ENCODE assay signal across 13 cellular contexts in the genomic region with DNA sequence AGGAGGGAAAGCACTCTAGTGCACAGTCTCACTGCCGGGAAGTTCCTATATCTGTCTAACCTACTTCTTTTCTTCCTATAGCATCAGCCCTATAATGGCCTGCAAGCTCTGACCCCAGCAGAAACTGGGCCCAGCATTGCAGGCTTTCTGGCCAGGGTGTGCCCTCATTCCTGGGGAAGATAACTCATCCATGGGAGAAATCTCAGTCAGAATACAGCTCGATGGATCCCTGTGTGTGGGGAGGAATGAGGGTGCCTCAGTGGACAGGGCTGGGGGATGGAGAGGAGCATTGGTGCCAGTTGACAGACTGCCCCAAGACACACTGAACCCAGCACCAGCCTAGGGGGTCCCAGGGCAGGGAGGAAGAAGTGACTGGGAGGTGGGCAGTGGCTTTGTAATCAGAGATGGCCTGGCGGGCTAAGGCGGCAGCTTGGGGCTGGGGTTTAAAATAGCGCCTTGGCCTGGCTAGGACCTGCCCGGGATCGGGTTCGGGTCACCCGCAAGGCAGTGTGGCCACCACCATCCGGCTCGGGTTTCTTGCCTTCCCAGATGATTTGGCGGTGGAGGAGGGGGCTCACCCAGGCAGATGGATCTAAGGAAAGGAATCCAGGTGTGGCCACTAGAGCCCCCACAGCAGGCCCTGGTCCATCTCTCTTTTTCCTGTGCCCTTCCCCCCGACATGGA. TPM values are rescaled to one million over a fixed set of nuclear protein-coding genes. Genes with fewer than 3 reads are reported as not detected.
A peak's percentile ranks its signal among the peaks of the same experiment; 100 is the strongest.
DNase-seq lines count a peak whose midpoint lies in the region; ATAC-seq and TF ChIP-seq lines count a peak whose summit lies in the region.
"Had no signal": no experiment of that assay in that cellular context is flagged by ENCODE, and none has a peak within 500 bp of the region (broad histone marks: within the 10 kb centered on the region; RNA-seq: fewer than 3 reads in every experiment).

No MANE protein-coding gene starts in this region.

- peaks cover 39% of the 10 kb centered on the region for H3F3A ChIP-seq in GM23338 (replicated peaks; ENCODE audit: low read depth)

- ATAC-seq in GM23338 (peak; percentile 2; the same call in 2 of the 3 replicates), right lobe of liver (no peak)

- H3K27ac Mint-ChIP-seq in GM23338, result no peak overlapping the region
- no peak overlapping the region for H3K27ac Mint-ChIP-seq in activated CD4-positive, alpha-beta T cell treated with anti-CD3 and anti-CD28 coated beads, Interleukin-2, amount 10 ng/mL, durations not matched to agents 24 days and 14 days
- H3K27ac Mint-ChIP-seq: activated naive CD8-positive, alpha-beta T cell treated with anti-CD3 and anti-CD28 coated beads, Interleukin-2, amount 10 ng/mL, durations not matched to agents 7 days and 5 days; T-helper 1 cell treated with Interleukin-12 subunit alpha and Interleukin-12 subunit beta and Interleukin-4 antibody, amounts not matched to agents 30 μg/mL and 1 μg/mL, for 36 hours had no signal

- peaks cover 86% of the 10 kb centered on the region for H3K4me1 Mint-ChIP-seq in GM23338
- H3K4me1 Mint-ChIP-seq in activated CD4-positive, alpha-beta T cell treated with anti-CD3 and anti-CD28 coated beads, Interleukin-2, amount 10 ng/mL, durations not matched to agents 24 days and 14 days, result peaks cover 19% of the 10 kb centered on the region

- peaks cover 4% of the 10 kb centered on the region; the same call in 2 of the 3 replicates for H3K36me3 Mint-ChIP-seq in GM23338 (ENCODE audit: low read depth)
- peaks cover 12% of the 10 kb centered on the region for H3K36me3 Mint-ChIP-seq in activated CD4-positive, alpha-beta T cell treated with anti-CD3 and anti-CD28 coated beads, Interleukin-2, amount 10 ng/mL, durations not matched to agents 24 days and 14 days (ENCODE audit: low read depth)
- H3K36me3 Mint-ChIP-seq: CD4-positive, alpha-beta memory T cell had no signal

- peaks cover 25% of the 10 kb centered on the region for H3K27me3 ChIP-seq in GM23338 (ENCODE audit: insufficient read depth)
- no peaks in the 10 kb centered on the region for H3K27me3 ChIP-seq in right lobe of liver

- H3K9me3 Mint-ChIP-seq in GM23338, result no peaks in the 10 kb centered on the region
- no peaks in the 10 kb centered on the region for H3K9me3 Mint-ChIP-seq in activated CD4-positive, alpha-beta T cell treated with anti-CD3 and anti-CD28 coated beads, Interleukin-2, amount 10 ng/mL, durations not matched to agents 24 days and 14 days
- H3K9me3 Mint-ChIP-seq: activated naive CD8-positive, alpha-beta T cell treated with anti-CD3 and anti-CD28 coated beads, Interleukin-2, amount 10 ng/mL, durations not matched to agents 7 days and 5 days; CD4-positive, alpha-beta memory T cell; T-helper 1 cell treated with Interleukin-12 subunit alpha and Interleukin-12 subunit beta and Interleukin-4 antibody, amounts not matched to agents 30 μg/mL and 1 μg/mL, for 36 hours had no signal

- peak overlapping the region; percentile 57 for H3K4me2 ChIP-seq in GM23338

- no peaks in the 10 kb centered on the region for H3K9me3 ChIP-seq in right lobe of liver

- no peak overlapping the region for H2AFZ ChIP-seq in GM23338

- TF ChIP-seq POLR2A in Raji (IDR thresholded peaks at IDR 0.05; ENCODE audit: insufficient read depth, low read depth, low read length) (0 out of 2 replicates have a peak, but pooled peaks have one; percentile 3), right lobe of liver (IDR thresholded peaks at IDR 0.05) (no peak)

- H3K79me2 ChIP-seq in GM23338 (replicated peaks; ENCODE audit: insufficient read depth), result no peaks in the 10 kb centered on the region; the same call in 1 of the 2 replicates

- H3K36me3 ChIP-seq in GM23338 (ENCODE audit: insufficient read depth), result no peaks in the 10 kb centered on the region
- H3K36me3 ChIP-seq in right lobe of liver, result no peaks in the 10 kb centered on the region

- POLR2A ChIA-PET in HEK293T (lab: Yijun Ruan, JAX), result no interaction called here

- H4K20me1 ChIP-seq in GM23338 (replicated peaks; ENCODE audit: insufficient read depth), result 0 out of 2 replicates have a peak, but pooled peaks cover 3% of the 10 kb centered on the region

- H3K4me3 Mint-ChIP-seq in GM23338, result no peak overlapping the region
- H3K4me3 Mint-ChIP-seq in activated CD4-positive, alpha-beta T cell treated with anti-CD3 and anti-CD28 coated beads, Interleukin-2, amount 10 ng/mL, durations not matched to agents 24 days and 14 days, result no peak overlapping the region
- H3K4me3 Mint-ChIP-seq: activated naive CD8-positive, alpha-beta T cell treated with anti-CD3 and anti-CD28 coated beads, Interleukin-2, amount 10 ng/mL, durations not matched to agents 7 days and 5 days; CD4-positive, alpha-beta memory T cell; T-helper 1 cell treated with Interleukin-12 subunit alpha and Interleukin-12 subunit beta and Interleukin-4 antibody, amounts not matched to agents 30 μg/mL and 1 μg/mL, for 36 hours had no signal

- no peaks in the 10 kb centered on the region for H3K9me2 ChIP-seq in GM23338 (ENCODE audit: insufficient read depth)

- no peak for TF ChIP-seq CTCF in GM23338 (conservative IDR thresholded peaks at IDR 0.05; ENCODE audit: low read depth in 2 of 2)
- no peak for TF ChIP-seq CTCF in right lobe of liver (IDR thresholded peaks at IDR 0.05)

- peak overlapping the region; percentile 26; the same call in 1 of the 2 replicates for H3K4me3 ChIP-seq in GM23338
- no peak overlapping the region for H3K4me3 ChIP-seq in right lobe of liver
- H3K4me3 ChIP-seq: coronary artery had no signal

- 86% methylated on average over 1 of the region's 13 CpGs for WGBS in right lobe of liver (ENCODE audit: insufficient coverage, low coverage, low lambda C conversion rate, missing lambda C conversion rate)

- DNase-seq in GM23338 (ENCODE audit: low spot score), result peak; percentile 53
- DNase-seq in right lobe of liver, result peak in 2 of 3 donors; percentile 16 to 40
- peak; percentile 19 for DNase-seq in stimulated activated CD8-positive, alpha-beta memory T cell treated with anti-CD3 and anti-CD28 coated beads, Interleukin-4, amount 100 ng/mL, for 48 hours
- no peak for DNase-seq in activated CD4-positive, CD25-positive, alpha-beta regulatory T cell (lab: John Stamatoyannopoulos, UW)
- DNase-seq in activated CD4-positive, alpha-beta T cell treated with anti-CD3 and anti-CD28 coated beads, Interleukin-2, amount 10 ng/mL, durations not matched to agents 24 days and 14 days, result no peak
- no peak for DNase-seq in HEK293T (ENCODE audit: extremely low spot score)
- DNase-seq: activated CD4-positive, alpha-beta T cell treated with anti-CD3 and anti-CD28 coated beads, Interleukin-2, amount 50 U/mL, for 48 hours; activated naive CD8-positive, alpha-beta T cell treated with anti-CD3 and anti-CD28 coated beads, Interleukin-2, amount 10 ng/mL, durations not matched to agents 7 days and 5 days; CD4-positive, alpha-beta memory T cell; MM.1S had no signal

- H3K27me3 Mint-ChIP-seq in GM23338 (ENCODE audit: insufficient read depth, low read depth, poor library complexity), result peaks cover 52% of the 10 kb centered on the region
- H3K27me3 Mint-ChIP-seq in activated CD4-positive, alpha-beta T cell treated with anti-CD3 and anti-CD28 coated beads, Interleukin-2, amount 10 ng/mL, durations not matched to agents 24 days and 14 days, result peaks cover 5% of the 10 kb centered on the region

- CTCF ChIA-PET in HEK293T (lab: Yijun Ruan, JAX), result no interaction called here

- 0 out of 2 replicates have a peak overlapping the region, but pooled peaks have one; percentile 59 for H3K27ac ChIP-seq in GM23338 (ENCODE audit: low read depth)
- no peak overlapping the region for H3K27ac ChIP-seq in right lobe of liver
- H3K27ac ChIP-seq: coronary artery had no signal

- H3K4me1 ChIP-seq in GM23338 (ENCODE audit: insufficient read depth), result peaks cover 78% of the 10 kb centered on the region
- peaks cover 8 to 72% (median 47%) of the 10 kb centered on the region in 4 donors for H3K4me1 ChIP-seq in right lobe of liver

- intact Hi-C loops in right lobe of liver (cut with DNase I), result loop anchor here in 1 of 2 donors (5.0 kb wide), 1 partner anchor 47 kb away; no protein-coding TSS in a partner anchor
- intact Hi-C loops in activated CD4-positive, alpha-beta T cell treated with anti-CD3 and anti-CD28 coated beads, Interleukin-2, amount 10 ng/mL, durations not matched to agents 24 days and 14 days (cut with micrococcal nuclease), result no loop called here

TF ChIP-seq in GM23338, 12 proteins besides CTCF, POLR2A, EP300 and RAD21 (continues in another document):
- TF ChIP-seq STAT1 (IDR thresholded peaks at IDR 0.05; ENCODE audit: unreplicated experiment) (no peak), CREB1 (CRISPR knock-in tag; IDR thresholded peaks at IDR 0.05; ENCODE audit: low read depth) (no peak), JUNB (IDR thresholded peaks at IDR 0.05; ENCODE audit: unreplicated experiment) (no peak)
- TF ChIP-seq, protein P1, sequence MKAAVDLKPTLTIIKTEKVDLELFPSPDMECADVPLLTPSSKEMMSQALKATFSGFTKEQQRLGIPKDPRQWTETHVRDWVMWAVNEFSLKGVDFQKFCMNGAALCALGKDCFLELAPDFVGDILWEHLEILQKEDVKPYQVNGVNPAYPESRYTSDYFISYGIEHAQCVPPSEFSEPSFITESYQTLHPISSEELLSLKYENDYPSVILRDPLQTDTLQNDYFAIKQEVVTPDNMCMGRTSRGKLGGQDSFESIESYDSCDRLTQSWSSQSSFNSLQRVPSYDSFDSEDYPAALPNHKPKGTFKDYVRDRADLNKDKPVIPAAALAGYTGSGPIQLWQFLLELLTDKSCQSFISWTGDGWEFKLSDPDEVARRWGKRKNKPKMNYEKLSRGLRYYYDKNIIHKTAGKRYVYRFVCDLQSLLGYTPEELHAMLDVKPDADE (IDR thresholded peaks at IDR 0.05), result no peak

TF ChIP-seq in HEK293T, 16 proteins besides CTCF, POLR2A, EP300 and RAD21:
- no peak for TF ChIP-seq FOXK2 (IDR thresholded peaks at IDR 0.05)
- TF ChIP-seq, protein P2, sequence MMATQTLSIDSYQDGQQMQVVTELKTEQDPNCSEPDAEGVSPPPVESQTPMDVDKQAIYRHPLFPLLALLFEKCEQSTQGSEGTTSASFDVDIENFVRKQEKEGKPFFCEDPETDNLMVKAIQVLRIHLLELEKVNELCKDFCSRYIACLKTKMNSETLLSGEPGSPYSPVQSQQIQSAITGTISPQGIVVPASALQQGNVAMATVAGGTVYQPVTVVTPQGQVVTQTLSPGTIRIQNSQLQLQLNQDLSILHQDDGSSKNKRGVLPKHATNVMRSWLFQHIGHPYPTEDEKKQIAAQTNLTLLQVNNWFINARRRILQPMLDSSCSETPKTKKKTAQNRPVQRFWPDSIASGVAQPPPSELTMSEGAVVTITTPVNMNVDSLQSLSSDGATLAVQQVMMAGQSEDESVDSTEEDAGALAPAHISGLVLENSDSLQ (IDR thresholded peaks at IDR 0.05), result no peak
- no peak for TF ChIP-seq NFRKB (IDR thresholded peaks at IDR 0.05)
- no peak for TF ChIP-seq FOXA1 (IDR thresholded peaks at IDR 0.05)
- no peak for TF ChIP-seq ELF4 (IDR thresholded peaks at IDR 0.05)
- no peak for TF ChIP-seq FOXM1 (IDR thresholded peaks at IDR 0.05; ENCODE audit: borderline replicate concordance)
- no peak for TF ChIP-seq TARDBP (IDR thresholded peaks at IDR 0.05)

RNA-seq across cellular contexts. Expression of a gene that starts 7.6 kb away (rescaled TPM):
- 97.9 and 111 TPM in 2 replicates for total RNA-seq in GM23338 (2014; rRNA removed; shearing (Covaris generic))
- polyA plus RNA-seq in GM23338 (2016; fragmentation: Nextera tagmentation; extraction: Ambion mirVana), result 63.3 and 65.0 TPM in 2 replicates
- total RNA-seq in right lobe of liver, result 10 to 100 TPM; 44.5 to 84.9 (median 66.4) TPM
- total RNA-seq in activated CD4-positive, alpha-beta T cell treated with anti-CD3 and anti-CD28 coated beads, Interleukin-2, amount 10 ng/mL, durations not matched to agents 24 days and 14 days, result 1.2 and 1.9 TPM in 2 replicates

Comparison
In these comparisons a context has a peak if more than half of its experiments do, and no peak if none do; other contexts are left out.
1. DNase-seq: peak in GM23338 (single experiment), right lobe of liver (2 of 3) and stimulated activated CD8-positive, alpha-beta memory T cell treated with anti-CD3 and anti-CD28 coated beads, Interleukin-4, amount 100 ng/mL, for 48 hours (single experiment); none in activated CD4-positive, CD25-positive, alpha-beta regulatory T cell (0 of 4), activated CD4-positive, alpha-beta T cell treated with anti-CD3 and anti-CD28 coated beads, Interleukin-2, amount 10 ng/mL, durations not matched to agents 24 days and 14 days (single experiment) and HEK293T (single experiment).
2. RNA of a gene that starts 7.6 kb away (total RNA-seq): 97.9 to 111 TPM in GM23338 and 44.5 to 84.9 TPM in right lobe of liver; 1.2 to 1.9 TPM in activated CD4-positive, alpha-beta T cell treated with anti-CD3 and anti-CD28 coated beads, Interleukin-2, amount 10 ng/mL, durations not matched to agents 24 days and 14 days; every median in the first group is over 10 times any median in the second.